ENCODE assay signal across 8 cellular contexts in the genomic region with DNA sequence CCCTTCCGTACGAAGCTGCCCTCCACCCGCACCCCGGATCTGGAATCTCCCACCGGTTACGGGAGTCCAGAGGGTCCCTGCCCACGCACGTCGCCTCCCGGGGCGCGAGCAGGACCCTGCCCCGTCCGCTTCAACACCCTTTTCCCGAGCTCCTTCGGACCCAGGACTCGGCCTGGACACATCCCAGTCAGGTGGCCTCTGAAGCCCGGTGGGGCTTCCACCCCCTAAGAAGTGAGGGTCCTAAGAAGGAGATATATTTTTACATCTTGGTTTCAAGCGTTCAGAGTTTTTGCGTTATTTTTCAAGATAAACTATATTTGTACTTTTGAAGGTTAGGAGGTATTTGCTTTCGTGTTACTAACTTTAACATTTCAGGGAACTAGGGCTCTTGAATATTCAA. TPM values are rescaled to one million over a fixed set of nuclear protein-coding genes. Genes with fewer than 3 reads are reported as not detected.
DNase-seq lines count a peak whose midpoint lies in the region; ATAC-seq and TF ChIP-seq lines count a peak whose summit lies in the region.

No MANE protein-coding gene starts in this region.

- intact Hi-C loops in PC-3 (cut with micrococcal nuclease), result no loop called here

- peaks cover 60% of the 10 kb centered on the region for H3K79me2 ChIP-seq in PC-3 (ENCODE audit: low read length)
- peaks cover 25% of the 10 kb centered on the region for H3K79me2 ChIP-seq in trophoblast cell (ENCODE audit: control insufficient read depth, insufficient read depth, low read length, poor library complexity)

- H3K18ac ChIP-seq in trophoblast cell (ENCODE audit: low read length), result peak overlapping the region; percentile 36

- H3K23ac ChIP-seq in trophoblast cell (ENCODE audit: low read length), result no peak overlapping the region

- no peaks in the 10 kb centered on the region for H3K9me3 ChIP-seq in ES-I3 (ENCODE audit: control insufficient read depth, insufficient read depth, low read length)
- no peaks in the 10 kb centered on the region for H3K9me3 ChIP-seq in PC-3 (ENCODE audit: low read length)
- no peaks in the 10 kb centered on the region for H3K9me3 ChIP-seq in esophagus (ENCODE audit: control insufficient read depth in 2 of 2, insufficient read depth in 1 of 2, low read depth in 1 of 2, low read length in 1 of 2)
- H3K9me3 ChIP-seq in trophoblast cell (ENCODE audit: insufficient read depth, low read depth, low read length), result peaks cover 7% of the 10 kb centered on the region

- no peak overlapping the region for H2AFZ ChIP-seq in PC-3 (ENCODE audit: low read length)
- peak overlapping the region; percentile 12 for H2AFZ ChIP-seq in trophoblast cell (ENCODE audit: insufficient read depth, low read length, poor library complexity)

- peaks cover 27% of the 10 kb centered on the region for H4K20me1 ChIP-seq in PC-3 (ENCODE audit: low read length)

- DNase-seq in PC-3, result no peak
- DNase-seq in trophoblast cell, result no peak
- DNase-seq in mesenteric fat pad (ENCODE audit: low spot score), result no peak
- no peak for DNase-seq in DMS153 (lab: John Stamatoyannopoulos, UW)
- no peak for DNase-seq in activated CD4-positive, alpha-beta T cell treated with anti-CD3 and anti-CD28 coated beads for 4 hours
- DNase-seq in NCI-H1048 (lab: John Stamatoyannopoulos, UW), result no peak

- H2BK12ac ChIP-seq in trophoblast cell (ENCODE audit: low read length), result no peak overlapping the region

- H3K4me2 ChIP-seq in PC-3 (ENCODE audit: low read length) (peak overlapping the region; percentile 83), trophoblast cell (ENCODE audit: low read length) (peak overlapping the region; percentile 71)

- TF ChIP-seq CTCF in PC-3 (conservative IDR thresholded peaks at IDR 0.05; ENCODE audit: low read depth, low read length), result no peak

- peaks cover 8% of the 10 kb centered on the region for H3K79me1 ChIP-seq in trophoblast cell (ENCODE audit: low read length)

- CTCF ChIA-PET in PC-3 (lab: Charles Lee), result interaction anchor here (0.6 kb wide), 1 partner anchor 18 kb away, joined by 4 read pairs; no protein-coding TSS in a partner anchor

- no peak overlapping the region for H2BK5ac ChIP-seq in trophoblast cell (ENCODE audit: low read depth, low read length, poor library complexity)

- H4K12ac ChIP-seq in trophoblast cell (ENCODE audit: low read depth, low read length), result peak overlapping the region; percentile 13

- no peaks in the 10 kb centered on the region for H3K9me2 ChIP-seq in PC-3 (replicated peaks; ENCODE audit: low read length)

- H3K4me1 ChIP-seq in ES-I3 (ENCODE audit: insufficient read depth, low read length) (peaks cover 5% of the 10 kb centered on the region; the same call in 1 of the 2 replicates), PC-3 (ENCODE audit: insufficient read depth, low read length) (peaks cover 13% of the 10 kb centered on the region; the same call in 1 of the 2 replicates), esophagus (ENCODE audit: control insufficient read depth in 2 of 2, insufficient read depth in 2 of 2, low read length in 1 of 2) (peaks cover 6 to 11% of the 10 kb centered on the region in 2 donors), trophoblast cell (ENCODE audit: control insufficient read depth in 1 of 2, insufficient read depth in 2 of 2, low read length in 2 of 2) (peaks cover 15% of the 10 kb centered on the region in 2 experiments)

- WGBS in esophagus, 2 donors, result 1% methylated on average over 21 of the region's 21 CpGs
- no CpG with 5 or more reads among the region's 21 CpGs for WGBS in trophoblast cell (ENCODE audit: extremely low coverage, insufficient coverage, insufficient read length)

- peak overlapping the region; percentile 60 for H2AK5ac ChIP-seq in trophoblast cell (ENCODE audit: low read length)

- peaks cover 12% of the 10 kb centered on the region; the same call in 1 of the 2 replicates for H3K36me3 ChIP-seq in ES-I3 (ENCODE audit: insufficient read depth, low read length)
- peaks cover 11% of the 10 kb centered on the region; the same call in 1 of the 2 replicates for H3K36me3 ChIP-seq in PC-3 (ENCODE audit: low read depth, low read length)
- peaks cover 7 to 20% of the 10 kb centered on the region in 2 donors for H3K36me3 ChIP-seq in esophagus (ENCODE audit: control insufficient read depth in 2 of 2, insufficient read depth in 2 of 2, low read length in 1 of 2)
- peaks cover 40 to 41% of the 10 kb centered on the region in 2 experiments for H3K36me3 ChIP-seq in trophoblast cell (ENCODE audit: control insufficient read depth in 1 of 2, insufficient read depth in 2 of 2, low read length in 2 of 2)

- H3K4me3 ChIP-seq in PC-3 (ENCODE audit: low read length) (peak overlapping the region; percentile 88), esophagus (ENCODE audit: low read depth in 1 of 2, low read length in 2 of 2) (peak overlapping the region; percentile 98 to 99), trophoblast cell (ENCODE audit: low read depth, low read length) (peak overlapping the region; percentile 96)

- H4K8ac ChIP-seq in trophoblast cell (ENCODE audit: low read depth, low read length), result peak overlapping the region; percentile 98

- ATAC-seq in PC-3, result no peak

- no TSS peak for BruUV-seq in PC-3 (replicated peaks; lab: Mats Ljungman, UMichigan)

- peak overlapping the region; percentile 96 for H4K91ac ChIP-seq in trophoblast cell (ENCODE audit: low read depth, low read length)

- H3K27me3 ChIP-seq in PC-3 (ENCODE audit: low read length), result no peaks in the 10 kb centered on the region
- H3K27me3 ChIP-seq in esophagus (ENCODE audit: control insufficient read depth in 1 of 2, insufficient read depth in 2 of 2, low read length in 2 of 2), result no peaks in the 10 kb centered on the region
- H3K27me3 ChIP-seq in trophoblast cell (ENCODE audit: insufficient read depth, low read length), result no peaks in the 10 kb centered on the region

- H3K14ac ChIP-seq in trophoblast cell (ENCODE audit: low read length), result peak overlapping the region; percentile 98

- no peak overlapping the region for H2BK120ac ChIP-seq in trophoblast cell (ENCODE audit: insufficient read depth, low read length, poor library complexity)

- POLR2A ChIA-PET in PC-3 (lab: Charles Lee; ENCODE audit: unreplicated experiment), result interaction anchor here (0.6 kb wide), 1 partner anchor 65 kb away, joined by 21 read pairs; no protein-coding TSS in a partner anchor

- H3K9ac ChIP-seq in ES-I3 (ENCODE audit: low read depth, low read length) (peak overlapping the region; percentile 68), PC-3 (ENCODE audit: low read length) (peak overlapping the region; percentile 91), trophoblast cell (ENCODE audit: low read length) (peak overlapping the region; percentile 96)

- no peaks in the 10 kb centered on the region for H3F3A ChIP-seq in PC-3 (ENCODE audit: low read length, unreplicated experiment)

- H3K27ac ChIP-seq in PC-3 (ENCODE audit: low read length) (no peak overlapping the region), esophagus (ENCODE audit: low read depth in 2 of 2, low read length in 1 of 2) (peak overlapping the region in 1 of 2 donors; percentile 56), trophoblast cell (ENCODE audit: low read depth, low read length) (peak overlapping the region; percentile 22)

- H3K4ac ChIP-seq in trophoblast cell (ENCODE audit: low read depth, low read length), result peak overlapping the region; percentile 90

RNA-seq across cellular contexts. Expression of a gene that starts 0.6 kb away (rescaled TPM):
- total RNA-seq in PC-3 (2014; rRNA removed) (75.6 and 92.0 TPM in 2 replicates), mesenteric fat pad (60.8 TPM)
- polyA plus RNA-seq in esophagus, result 10 to 100 TPM; 33.3 to 76.1 TPM
- polyA plus RNA-seq in trophoblast cell (2013), result 83.1 and 87.4 TPM in 2 replicates

RNA-seq across cellular contexts. Expression of a gene that starts 18.9 kb away (rescaled TPM):
- total RNA-seq in PC-3 (2014; rRNA removed) (not detected in 2 replicates), mesenteric fat pad (not detected)
- polyA plus RNA-seq in esophagus, result not detected
- polyA plus RNA-seq in trophoblast cell (2013), result 40.3 and 44.3 TPM in 2 replicates

RNA-seq across cellular contexts. Expression of a gene that starts 19.8 kb away (rescaled TPM):
- not detected in 2 replicates for total RNA-seq in PC-3 (2014; rRNA removed)
- polyA plus RNA-seq in esophagus, result not detected
- 0.23 and 0.26 TPM in 2 replicates for polyA plus RNA-seq in trophoblast cell (2013)
- not detected for total RNA-seq in mesenteric fat pad

RNA-seq across cellular contexts. Expression of a gene that starts 37.5 kb away (rescaled TPM):
- total RNA-seq in PC-3 (2014; rRNA removed) (not detected in 2 replicates), mesenteric fat pad (0.35 TPM)
- under 1 TPM in 1 of 2 donors, not detected in 1; 0.04 TPM for polyA plus RNA-seq in esophagus
- polyA plus RNA-seq in trophoblast cell (2013), result 12.8 and 14.9 TPM in 2 replicates

RNA-seq across cellular contexts. Expression of a gene that starts 57.2 kb away (rescaled TPM):
- total RNA-seq in PC-3 (2014; rRNA removed) (30.0 and 34.0 TPM in 2 replicates), mesenteric fat pad (33.6 TPM)
- polyA plus RNA-seq in esophagus, result 10 to 100 TPM; 13.1 to 15.7 TPM
- polyA plus RNA-seq in trophoblast cell (2013), result 89.1 and 94.0 TPM in 2 replicates
